Comparison of ENCODE assay signal across 22 cellular contexts in the genomic region with DNA sequence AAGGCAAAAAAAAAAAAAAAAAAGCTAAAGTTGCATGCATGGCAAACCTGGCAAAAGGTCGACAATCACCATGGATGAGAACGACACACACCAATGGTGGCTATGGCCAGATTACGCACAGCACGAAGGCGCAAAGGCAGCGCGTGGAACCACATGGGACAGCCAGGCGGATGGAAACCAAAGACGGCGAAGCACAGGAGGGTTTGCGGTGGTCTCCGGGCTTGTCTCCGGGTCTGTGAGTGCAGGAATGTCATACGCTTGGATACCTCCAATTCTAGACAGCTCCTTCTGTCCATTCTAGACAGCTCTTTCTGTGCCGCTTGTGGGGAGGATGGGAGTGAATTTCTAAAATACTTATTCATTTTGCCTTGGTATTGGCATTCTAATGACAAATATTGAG.
"Had no signal": no experiment of that assay in that cellular context is flagged by ENCODE, and none has a peak within 500 bp of the region (broad histone marks: within the 10 kb centered on the region; RNA-seq: fewer than 3 reads in every experiment).

No MANE protein-coding gene starts in this region.

- DNase-seq: activated B cell treated with CpG ODN at 0.5 μM for 24 hours; activated CD4-positive, alpha-beta T cell treated with anti-CD3 and anti-CD28 coated beads for 48 hours; activated CD4-positive, alpha-beta T cell treated with anti-CD3 and anti-CD28 coated beads, Interleukin-2, amount 50 U/mL, for 1 hour; activated CD4-positive, alpha-beta T cell treated with anti-CD3 and anti-CD28 coated beads, Interleukin-2, amount 50 U/mL, for 48 hours; activated CD8-positive, alpha-beta memory T cell treated with anti-CD3 and anti-CD28 coated beads for 24 hours; activated CD8-positive, alpha-beta T cell treated with anti-CD3 and anti-CD28 coated beads for 36 hours; activated effector memory CD4-positive, alpha-beta T cell treated with Interleukin-2 at 50 U/mL for 16 hours; activated gamma-delta T cell treated with Interleukin-2 at 50 U/mL for 16 hours; activated naive CD4-positive, alpha-beta T cell treated with anti-CD3 and anti-CD28 coated beads, Interleukin-2, amount 50 U/mL, for 16 hours; activated naive CD4-positive, alpha-beta T cell treated with Interleukin-2 at 50 U/mL for 16 hours; activated T-cell treated with anti-CD3 and anti-CD28 coated beads, Interleukin-2, amount 50 U/mL, for 4 hours; amniotic stem cell; anterior cingulate cortex; brain microvascular endothelial cell; colonic mucosa; effector memory CD4-positive, alpha-beta T cell; endodermal cell; foreskin fibroblast; T-cell; T1000; WERI-Rb-1 had no signal

- H3K27ac ChIP-seq: brain microvascular endothelial cell, colonic mucosa, dorsolateral prefrontal cortex, WERI-Rb-1 had no signal

- H3K4me3 ChIP-seq: colonic mucosa, dorsolateral prefrontal cortex had no signal

- H3K4me1 ChIP-seq: colonic mucosa had no signal

- H3K27me3 ChIP-seq: brain microvascular endothelial cell, colonic mucosa had no signal

- H3K36me3 ChIP-seq: brain microvascular endothelial cell, colonic mucosa, WERI-Rb-1 had no signal

- H3K9me3 ChIP-seq: colonic mucosa had no signal
